1 cellular context compared by ENCODE assay signal in the genomic region with DNA sequence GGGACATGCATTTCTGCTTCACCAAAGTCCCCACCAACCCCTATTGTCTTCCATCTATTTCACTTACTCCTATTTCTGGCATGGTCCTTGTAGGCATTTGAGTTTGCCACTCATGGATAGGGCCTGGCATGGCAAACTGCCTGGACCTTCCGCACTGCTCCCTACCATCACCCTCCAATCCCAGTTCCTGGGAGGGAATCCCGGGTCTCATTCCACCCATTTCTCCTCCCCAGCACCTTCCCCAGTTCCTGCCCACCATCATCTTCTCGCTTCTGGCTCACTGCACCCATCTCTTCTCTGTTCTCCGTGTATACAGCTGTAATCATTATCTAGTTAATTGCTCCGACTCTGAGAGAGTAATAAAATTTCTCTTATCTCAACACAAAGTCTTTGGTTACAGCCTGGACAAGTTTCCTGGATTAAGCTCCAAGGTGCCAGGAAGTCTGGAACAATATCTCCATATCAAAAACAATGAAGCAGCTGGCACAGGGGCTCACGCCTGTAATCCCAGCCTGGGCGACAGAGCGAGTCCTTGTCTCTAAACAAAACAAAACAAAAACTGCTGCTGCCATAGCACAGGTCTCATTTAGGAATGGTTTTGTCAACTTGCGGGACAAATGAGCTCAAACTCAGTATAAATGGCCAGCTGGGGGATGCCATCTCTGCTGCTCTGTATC.
A peak's percentile ranks its signal among the peaks of the same experiment; 100 is the strongest.
TF ChIP-seq lines count a peak whose summit lies in the region.

No MANE protein-coding gene starts in this region.

TF ChIP-seq in endothelial cell of umbilical vein, 7 proteins besides CTCF, POLR2A, EP300 and RAD21:
- no peak for TF ChIP-seq FOS (IDR thresholded peaks at IDR 0.05; ENCODE audit: borderline replicate concordance, insufficient read depth, low read length)
- peak; percentile 9 for TF ChIP-seq JUN (IDR thresholded peaks at IDR 0.05; ENCODE audit: borderline replicate concordance, insufficient read depth, insufficient read length, low read depth)
TF ChIP-seq in endothelial cell of umbilical vein: peak in this region for 1.
